In the genomic region with DNA sequence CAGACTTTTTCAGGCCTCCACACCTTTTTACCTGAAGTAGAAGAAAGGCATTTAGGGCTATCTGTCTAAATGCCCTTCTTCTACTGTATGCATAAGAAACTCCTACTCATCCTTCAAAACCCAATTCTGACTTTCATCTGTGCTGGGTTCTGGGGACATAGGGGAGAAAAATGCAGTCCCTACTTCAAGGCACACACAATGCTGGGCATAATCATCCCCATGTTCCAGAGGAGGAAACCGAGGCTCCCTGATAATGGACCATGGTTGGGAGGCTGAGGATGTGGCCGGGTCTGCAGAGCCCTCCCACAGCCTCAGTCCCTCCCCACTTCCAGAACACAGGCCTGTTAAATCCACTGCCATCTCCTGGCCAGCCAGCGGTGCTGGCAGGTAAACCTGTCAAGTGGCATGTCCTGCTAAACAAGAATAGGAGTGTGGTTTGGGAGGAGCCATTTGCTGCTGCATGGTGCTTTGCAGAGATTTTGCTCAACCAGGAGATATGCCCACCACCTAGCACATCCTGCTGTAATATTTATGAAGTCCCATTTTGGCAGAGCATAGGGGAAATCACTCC, we compare ENCODE assay signal across 1 cellular context.
TF ChIP-seq lines count a peak whose summit lies in the region.

No MANE protein-coding gene starts in this region.

TF ChIP-seq in GM23338, 12 proteins besides CTCF, POLR2A, EP300 and RAD21 (continued from another document):
- TF ChIP-seq, protein P1, sequence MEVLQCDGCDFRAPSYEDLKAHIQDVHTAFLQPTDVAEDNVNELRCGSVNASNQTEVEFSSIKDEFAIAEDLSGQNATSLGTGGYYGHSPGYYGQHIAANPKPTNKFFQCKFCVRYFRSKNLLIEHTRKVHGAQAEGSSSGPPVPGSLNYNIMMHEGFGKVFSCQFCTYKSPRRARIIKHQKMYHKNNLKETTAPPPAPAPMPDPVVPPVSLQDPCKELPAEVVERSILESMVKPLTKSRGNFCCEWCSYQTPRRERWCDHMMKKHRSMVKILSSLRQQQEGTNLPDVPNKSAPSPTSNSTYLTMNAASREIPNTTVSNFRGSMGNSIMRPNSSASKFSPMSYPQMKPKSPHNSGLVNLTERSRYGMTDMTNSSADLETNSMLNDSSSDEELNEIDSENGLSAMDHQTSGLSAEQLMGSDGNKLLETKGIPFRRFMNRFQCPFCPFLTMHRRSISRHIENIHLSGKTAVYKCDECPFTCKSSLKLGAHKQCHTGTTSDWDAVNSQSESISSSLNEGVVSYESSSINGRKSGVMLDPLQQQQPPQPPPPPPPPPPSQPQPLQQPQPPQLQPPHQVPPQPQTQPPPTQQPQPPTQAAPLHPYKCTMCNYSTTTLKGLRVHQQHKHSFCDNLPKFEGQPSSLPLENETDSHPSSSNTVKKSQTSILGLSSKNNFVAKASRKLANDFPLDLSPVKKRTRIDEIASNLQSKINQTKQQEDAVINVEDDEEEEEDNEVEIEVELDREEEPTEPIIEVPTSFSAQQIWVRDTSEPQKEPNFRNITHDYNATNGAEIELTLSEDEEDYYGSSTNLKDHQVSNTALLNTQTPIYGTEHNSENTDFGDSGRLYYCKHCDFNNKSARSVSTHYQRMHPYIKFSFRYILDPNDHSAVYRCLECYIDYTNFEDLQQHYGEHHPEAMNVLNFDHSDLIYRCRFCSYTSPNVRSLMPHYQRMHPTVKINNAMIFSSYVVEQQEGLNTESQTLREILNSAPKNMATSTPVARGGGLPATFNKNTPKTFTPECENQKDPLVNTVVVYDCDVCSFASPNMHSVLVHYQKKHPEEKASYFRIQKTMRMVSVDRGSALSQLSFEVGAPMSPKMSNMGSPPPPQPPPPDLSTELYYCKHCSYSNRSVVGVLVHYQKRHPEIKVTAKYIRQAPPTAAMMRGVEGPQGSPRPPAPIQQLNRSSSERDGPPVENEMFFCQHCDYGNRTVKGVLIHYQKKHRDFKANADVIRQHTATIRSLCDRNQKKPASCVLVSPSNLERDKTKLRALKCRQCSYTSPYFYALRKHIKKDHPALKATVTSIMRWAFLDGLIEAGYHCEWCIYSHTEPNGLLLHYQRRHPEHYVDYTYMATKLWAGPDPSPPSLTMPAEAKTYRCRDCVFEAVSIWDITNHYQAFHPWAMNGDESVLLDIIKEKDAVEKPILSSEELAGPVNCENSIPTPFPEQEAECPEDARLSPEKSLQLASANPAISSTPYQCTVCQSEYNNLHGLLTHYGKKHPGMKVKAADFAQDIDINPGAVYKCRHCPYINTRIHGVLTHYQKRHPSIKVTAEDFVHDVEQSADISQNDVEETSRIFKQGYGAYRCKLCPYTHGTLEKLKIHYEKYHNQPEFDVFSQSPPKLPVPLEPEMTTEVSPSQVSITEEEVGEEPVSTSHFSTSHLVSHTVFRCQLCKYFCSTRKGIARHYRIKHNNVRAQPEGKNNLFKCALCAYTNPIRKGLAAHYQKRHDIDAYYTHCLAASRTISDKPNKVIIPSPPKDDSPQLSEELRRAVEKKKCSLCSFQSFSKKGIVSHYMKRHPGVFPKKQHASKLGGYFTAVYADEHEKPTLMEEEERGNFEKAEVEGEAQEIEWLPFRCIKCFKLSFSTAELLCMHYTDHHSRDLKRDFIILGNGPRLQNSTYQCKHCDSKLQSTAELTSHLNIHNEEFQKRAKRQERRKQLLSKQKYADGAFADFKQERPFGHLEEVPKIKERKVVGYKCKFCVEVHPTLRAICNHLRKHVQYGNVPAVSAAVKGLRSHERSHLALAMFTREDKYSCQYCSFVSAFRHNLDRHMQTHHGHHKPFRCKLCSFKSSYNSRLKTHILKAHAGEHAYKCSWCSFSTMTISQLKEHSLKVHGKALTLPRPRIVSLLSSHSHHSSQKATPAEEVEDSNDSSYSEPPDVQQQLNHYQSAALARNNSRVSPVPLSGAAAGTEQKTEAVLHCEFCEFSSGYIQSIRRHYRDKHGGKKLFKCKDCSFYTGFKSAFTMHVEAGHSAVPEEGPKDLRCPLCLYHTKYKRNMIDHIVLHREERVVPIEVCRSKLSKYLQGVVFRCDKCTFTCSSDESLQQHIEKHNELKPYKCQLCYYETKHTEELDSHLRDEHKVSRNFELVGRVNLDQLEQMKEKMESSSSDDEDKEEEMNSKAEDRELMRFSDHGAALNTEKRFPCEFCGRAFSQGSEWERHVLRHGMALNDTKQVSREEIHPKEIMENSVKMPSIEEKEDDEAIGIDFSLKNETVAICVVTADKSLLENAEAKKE (CRISPR knock-in tag; IDR thresholded peaks at IDR 0.05) = no peak
- TF ChIP-seq CREB1 (CRISPR knock-in tag; IDR thresholded peaks at IDR 0.05; ENCODE audit: low read depth) = no peak
- TF ChIP-seq JUNB (IDR thresholded peaks at IDR 0.05; ENCODE audit: unreplicated experiment) = no peak
- no peak for TF ChIP-seq EZH2 (IDR thresholded peaks at IDR 0.05; ENCODE audit: low read depth, unreplicated experiment)
- TF ChIP-seq, protein P2, sequence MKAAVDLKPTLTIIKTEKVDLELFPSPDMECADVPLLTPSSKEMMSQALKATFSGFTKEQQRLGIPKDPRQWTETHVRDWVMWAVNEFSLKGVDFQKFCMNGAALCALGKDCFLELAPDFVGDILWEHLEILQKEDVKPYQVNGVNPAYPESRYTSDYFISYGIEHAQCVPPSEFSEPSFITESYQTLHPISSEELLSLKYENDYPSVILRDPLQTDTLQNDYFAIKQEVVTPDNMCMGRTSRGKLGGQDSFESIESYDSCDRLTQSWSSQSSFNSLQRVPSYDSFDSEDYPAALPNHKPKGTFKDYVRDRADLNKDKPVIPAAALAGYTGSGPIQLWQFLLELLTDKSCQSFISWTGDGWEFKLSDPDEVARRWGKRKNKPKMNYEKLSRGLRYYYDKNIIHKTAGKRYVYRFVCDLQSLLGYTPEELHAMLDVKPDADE (IDR thresholded peaks at IDR 0.05) = no peak
